ENCODE assay signal across 9 cellular contexts in genomic region chr3:13543251-13543650, GRCh38. TPM values are rescaled to one million over a fixed set of nuclear protein-coding genes. Genes with fewer than 3 reads are reported as not detected.
DNase-seq lines count a peak whose midpoint lies in the region; ATAC-seq and TF ChIP-seq lines count a peak whose summit lies in the region.
"Had no signal": no experiment of that assay in that cellular context is flagged by ENCODE, and none has a peak within 500 bp of the region (broad histone marks: within the 10 kb centered on the region; RNA-seq: fewer than 3 reads in every experiment).

No MANE protein-coding gene starts in this region.

- no peak for TF ChIP-seq CTCF in epithelial cell of esophagus (IDR thresholded peaks at IDR 0.05; ENCODE audit: insufficient read depth, low read depth, low read length, missing control alignments)

- H3K4me3 ChIP-seq in epithelial cell of esophagus (ENCODE audit: low read length) = no peak overlapping the region
- H3K4me3 ChIP-seq: HAP-1 had no signal

- ATAC-seq in HG03045 (IDR thresholded peaks at IDR 0.05; ENCODE audit: unreplicated experiment) = no peak

- DNase-seq in M059J (ENCODE audit: low read depth) = peak; percentile 74
- peak; percentile 74 for DNase-seq in epithelial cell of esophagus (ENCODE audit: low read depth)
- DNase-seq in mucosa of gallbladder (ENCODE audit: low spot score) = peak; percentile 35
- DNase-seq in GM19238 (ENCODE audit: insufficient read length, low spot score) = no peak
- no peak for DNase-seq in iPS-NIHi7 (ENCODE audit: extremely low spot score)
- DNase-seq in COR-L47 (lab: John Stamatoyannopoulos, UW) = no peak
- DNase-seq: NCI-H2107 had no signal

RNA-seq across cellular contexts. Expression of gene FBLN2, which starts 5.7 kb away (rescaled TPM):
- 0.30 and 1.2 TPM in 2 replicates for total RNA-seq in M059J (2014; rRNA removed; shearing (Covaris generic))
- total RNA-seq in mucosa of gallbladder = 44.3 TPM

Comparison
In these comparisons a context has a peak if more than half of its experiments do, and no peak if none do; other contexts are left out.
1. DNase-seq: peak in M059J (single experiment), epithelial cell of esophagus (single experiment) and mucosa of gallbladder (single experiment); none in GM19238 (single experiment), iPS-NIHi7 (single experiment) and COR-L47 (single experiment).
2. RNA of gene FBLN2, which starts 5.7 kb away (total RNA-seq): 44.3 TPM in mucosa of gallbladder (single experiment); 0.30 to 1.2 TPM in M059J; every median in the first group is over 10 times any median in the second.